In genomic region chr14:89690139-89690538, GRCh38 we compare ENCODE assay signal across 17 cellular contexts.
A peak's percentile ranks its signal among the peaks of the same experiment; 100 is the strongest.
DNase-seq lines count a peak whose midpoint lies in the region; ATAC-seq lines count a peak whose summit lies in the region.
"Had no signal": no experiment of that assay in that cellular context is flagged by ENCODE, and none has a peak within 500 bp of the region (broad histone marks: within the 10 kb centered on the region; RNA-seq: fewer than 3 reads in every experiment).

No MANE protein-coding gene starts in this region.

- ATAC-seq in left ventricle myocardium superior = peak; percentile 36
- ATAC-seq in left cardiac atrium = no peak
- peak; percentile 92 for ATAC-seq in esophagus mucosa
- no peak for ATAC-seq in HG02610 (IDR thresholded peaks at IDR 0.05; ENCODE audit: unreplicated experiment)
- ATAC-seq: A549; CD8-positive, alpha-beta T cell had no signal

- DNase-seq in left ventricle myocardium superior (no peak), left cardiac atrium (no peak), dermis blood vessel endothelial cell (peak; percentile 62), CD1c-positive myeloid dendritic cell (ENCODE audit: extremely low spot score) (no peak)
- peak; percentile 10 for DNase-seq in stimulated activated CD8-positive, alpha-beta memory T cell treated with anti-CD3 and anti-CD28 coated beads, Interleukin-4, amount 100 ng/mL, for 48 hours
- DNase-seq: BE2C; CD8-positive, alpha-beta T cell; COR-L47; DMS153; DMS79 treated with DMSO at 0.1 percent for 48 hours; EL; GM23248; HCEC 1CT; HFFc6 had no signal

- intact Hi-C loops in left ventricle myocardium superior (cut with micrococcal nuclease) = no loop called here
- intact Hi-C loops in left cardiac atrium (cut with DNase I) = loop anchor here in 1 of 2 donors (10.0 kb wide), 1 partner anchor 65 kb away; no protein-coding TSS in a partner anchor

Comparison
In these comparisons a context has a peak if more than half of its experiments do, and no peak if none do; other contexts are left out.
1. ATAC-seq: peak in left ventricle myocardium superior (single experiment) and esophagus mucosa (single experiment); none in left cardiac atrium (0 of 2) and HG02610 (single experiment).
2. DNase-seq: peak in dermis blood vessel endothelial cell (single experiment) and stimulated activated CD8-positive, alpha-beta memory T cell treated with anti-CD3 and anti-CD28 coated beads, Interleukin-4, amount 100 ng/mL, for 48 hours (single experiment); none in left ventricle myocardium superior (single experiment), left cardiac atrium (single experiment) and CD1c-positive myeloid dendritic cell (single experiment).